Comparison of ENCODE assay signal across 8 cellular contexts in genomic region chr17:29005936-29006438, GRCh38. TPM values are rescaled to one million over a fixed set of nuclear protein-coding genes. Genes with fewer than 3 reads are reported as not detected.
DNase-seq lines count a peak whose midpoint lies in the region; ATAC-seq and TF ChIP-seq lines count a peak whose summit lies in the region.

Gene SEZ6 (minus strand): TSS chr17:29006033. CDS start chr17:29005869, 164 bp downstream.

- DNase-seq in DMS53 treated with DMSO at 0.1 percent for 48 hours (lab: John Stamatoyannopoulos, UW; ENCODE audit: unreplicated experiment) (peak; percentile 25), NCI-H1105 treated with DMSO at 0.1 percent for 48 hours (lab: John Stamatoyannopoulos, UW) (peak; percentile 78), UCSD-AML1 (lab: John Stamatoyannopoulos, UW; ENCODE audit: unreplicated experiment) (peak; percentile 79), brain microvascular endothelial cell (peak; percentile 43), esophagus squamous epithelium (lab: John Stamatoyannopoulos, UW) (no peak)
- DNase-seq in stimulated activated CD4-positive, alpha-beta T cell treated with anti-CD3 and anti-CD28 coated beads, Interleukin-12 subunit alpha, Interleukin-12 subunit beta, amount 100 ng/mL, for 4 hours = peak; percentile 71

- no peak for TF ChIP-seq CTCF in brain microvascular endothelial cell (IDR thresholded peaks at IDR 0.05; ENCODE audit: low read depth, low read length, missing control alignments)
- TF ChIP-seq CTCF in esophagus squamous epithelium (IDR thresholded peaks at IDR 0.05) = peak in 2 of 6 experiments; percentile 26 to 30

- H3K27ac ChIP-seq in brain microvascular endothelial cell (no peak within 1 kb of the TSS), iPS-20b (ENCODE audit: low read length) (no peak within 1 kb of the TSS), esophagus squamous epithelium (no peak within 1 kb of the TSS)

- H3K9me3 ChIP-seq in iPS-20b (ENCODE audit: insufficient read depth, low read depth, low read length) (no peaks in the 10 kb centered on the region), esophagus squamous epithelium (no peaks in the 10 kb centered on the region)

- H3K27me3 ChIP-seq in brain microvascular endothelial cell (replicated peaks) = peaks cover 46% of the 10 kb centered on the region
- peaks cover 65% of the 10 kb centered on the region for H3K27me3 ChIP-seq in iPS-20b (ENCODE audit: insufficient read depth, low read length)
- H3K27me3 ChIP-seq in esophagus squamous epithelium = peaks cover 4 to 96% (median 23%) of the 10 kb centered on the region in 4 donors

- H3K9ac ChIP-seq in iPS-20b (ENCODE audit: low read depth, low read length) = no peak within 1 kb of the TSS

- 10 to 40% methylated on average over 1 to 5 of the region's 40 CpGs for whole genome bisulfite sequencing in esophagus squamous epithelium, 2 donors

- H3K4me3 ChIP-seq in brain microvascular endothelial cell (ENCODE audit: low read depth, low read length) (no peak within 1 kb of the TSS), iPS-20b (ENCODE audit: low read length) (peak within 1 kb of the TSS; percentile 55; the same call in 1 of the 2 replicates), esophagus squamous epithelium (peak within 1 kb of the TSS in 2 of 4 donors; percentile 19 to 47)

- in situ Hi-C loops in brain microvascular endothelial cell (cut with HindIII; ENCODE audit: low pct_ligation_motif_present, low sequenced_read_pairs) = no loop called here

- no peak for TF ChIP-seq POLR2A in esophagus squamous epithelium (IDR thresholded peaks at IDR 0.05)

- H3K36me3 ChIP-seq in brain microvascular endothelial cell (replicated peaks) (no peaks in the 10 kb centered on the region), iPS-20b (ENCODE audit: insufficient read depth, low read depth, low read length) (no peaks in the 10 kb centered on the region), esophagus squamous epithelium (no peaks in the 10 kb centered on the region)

- intact Hi-C loops in esophagus squamous epithelium (cut with DNase I) = no loop called here

- peaks cover 48% of the 10 kb centered on the region for H3K4me1 ChIP-seq in iPS-20b (ENCODE audit: insufficient read depth, low read length)
- H3K4me1 ChIP-seq in esophagus squamous epithelium = peaks cover 0 to 13% (median 11%) of the 10 kb centered on the region in 3 donors

- ATAC-seq in GM18502 (IDR thresholded peaks at IDR 0.05; ENCODE audit: poor library complexity, unreplicated experiment) = no peak

RNA-seq across cellular contexts. Expression of gene SEZ6, which starts in this region (rescaled TPM):
- not detected for total RNA-seq in esophagus squamous epithelium
